ENCODE assay signal across 10 cellular contexts in genomic region chr2:37647941-37648315, GRCh38. TPM values are rescaled to one million over a fixed set of nuclear protein-coding genes. Genes with fewer than 3 reads are reported as not detected.
DNase-seq lines count a peak whose midpoint lies in the region; ATAC-seq and TF ChIP-seq lines count a peak whose summit lies in the region.
"Had no signal": no experiment of that assay in that cellular context is flagged by ENCODE, and none has a peak within 500 bp of the region (broad histone marks: within the 10 kb centered on the region; RNA-seq: fewer than 3 reads in every experiment).

No MANE protein-coding gene starts in this region.

- H3K4me1 Mint-ChIP-seq in activated T-cell treated with anti-CD3 and anti-CD28 coated beads, Interleukin-2, amount 50 U/mL, for 24 hours (ENCODE audit: low read depth): peaks cover 95% of the 10 kb centered on the region
- H3K4me1 Mint-ChIP-seq in activated naive CD8-positive, alpha-beta T cell treated with anti-CD3 and anti-CD28 coated beads for 36 hours: peaks cover 75% of the 10 kb centered on the region

- intact Hi-C loops in aorta (cut with DNase I): no loop called here

- peak overlapping the region; percentile 94 for H3K27ac Mint-ChIP-seq in activated T-cell treated with anti-CD3 and anti-CD28 coated beads, Interleukin-2, amount 50 U/mL, for 24 hours
- peak overlapping the region; percentile 80 for H3K27ac Mint-ChIP-seq in activated naive CD8-positive, alpha-beta T cell treated with anti-CD3 and anti-CD28 coated beads for 36 hours

- WGBS in lung, 2 donors: 63 to 81% methylated on average over 2 of the region's 2 CpGs
- WGBS in suprapubic skin: 92% methylated on average over 2 of the region's 2 CpGs
- WGBS in aorta, 2 donors: 82 to 92% methylated on average over 2 of the region's 2 CpGs

- TF ChIP-seq POLR2A in suprapubic skin (IDR thresholded peaks at IDR 0.05): no peak

- H3K9me3 ChIP-seq in lung (ENCODE audit: control insufficient read depth in 2 of 2, insufficient read depth in 1 of 2, low read length in 1 of 2) (no peaks in the 10 kb centered on the region), suprapubic skin (no peaks in the 10 kb centered on the region), aorta (ENCODE audit: control insufficient read depth, low read length) (no peaks in the 10 kb centered on the region)

- H3K27ac ChIP-seq in lung (ENCODE audit: low read depth in 1 of 2, low read length in 1 of 2) (peak overlapping the region; percentile 71), suprapubic skin (peak overlapping the region; percentile 50), aorta (ENCODE audit: low read depth in 1 of 2, low read length in 2 of 2) (peak overlapping the region in 1 of 2 donors; percentile 14)
- H3K27ac ChIP-seq: SK-N-MC had no signal

- H3K4me3 Mint-ChIP-seq in activated T-cell treated with anti-CD3 and anti-CD28 coated beads, Interleukin-2, amount 50 U/mL, for 24 hours: no peak overlapping the region
- no peak overlapping the region for H3K4me3 Mint-ChIP-seq in activated naive CD8-positive, alpha-beta T cell treated with anti-CD3 and anti-CD28 coated beads for 36 hours
- H3K4me3 Mint-ChIP-seq: neural crest cell had no signal

- TF ChIP-seq CTCF in lung (IDR thresholded peaks at IDR 0.05; ENCODE audit: control extremely low read depth, extremely low read depth) (no peak), suprapubic skin (IDR thresholded peaks at IDR 0.05) (no peak)

- H3K27me3 ChIP-seq in lung (ENCODE audit: control insufficient read depth, insufficient read depth) (no peaks in the 10 kb centered on the region), suprapubic skin (no peaks in the 10 kb centered on the region), aorta (ENCODE audit: control insufficient read depth in 1 of 2, insufficient read depth in 2 of 2, low read length in 1 of 2) (no peaks in the 10 kb centered on the region)

- no peak for ATAC-seq in lung (ENCODE audit: insufficient read depth, low FRiP score)
- ATAC-seq in GM19035 (IDR thresholded peaks at IDR 0.05; ENCODE audit: unreplicated experiment): no peak
- no peak for ATAC-seq in aorta (ENCODE audit: low FRiP score)

- H3K27me3 Mint-ChIP-seq in activated T-cell treated with anti-CD3 and anti-CD28 coated beads, Interleukin-2, amount 50 U/mL, for 24 hours: no peaks in the 10 kb centered on the region
- no peaks in the 10 kb centered on the region for H3K27me3 Mint-ChIP-seq in activated naive CD8-positive, alpha-beta T cell treated with anti-CD3 and anti-CD28 coated beads for 36 hours

- no peak for DNase-seq in activated T-cell treated with anti-CD3 and anti-CD28 coated beads, Interleukin-2, amount 50 U/mL, for 24 hours
- DNase-seq in activated T-cell treated with anti-CD3 and anti-CD28 coated beads, Interleukin-2, amount 50 U/mL, for 1 hour: no peak
- DNase-seq in activated naive CD8-positive, alpha-beta T cell treated with anti-CD3 and anti-CD28 coated beads for 36 hours: no peak
- DNase-seq in lung (ENCODE audit: low spot score) (no peak), suprapubic skin (ENCODE audit: low spot score in 2 of 2) (no peak), medulla oblongata (ENCODE audit: extremely low spot score) (no peak), aorta (no peak)

- H3K4me1 ChIP-seq in lung (ENCODE audit: control insufficient read depth in 2 of 2, insufficient read depth in 2 of 2, low read length in 2 of 2) (peaks cover 36 to 53% of the 10 kb centered on the region in 2 donors), suprapubic skin (peaks cover 17% of the 10 kb centered on the region), aorta (ENCODE audit: control insufficient read depth in 1 of 2, insufficient read depth in 2 of 2, low read length in 2 of 2) (peaks cover 0 to 6% of the 10 kb centered on the region in 2 donors)

- TF ChIP-seq EP300 in suprapubic skin (IDR thresholded peaks at IDR 0.05): no peak

- H3K9me3 Mint-ChIP-seq in activated T-cell treated with anti-CD3 and anti-CD28 coated beads, Interleukin-2, amount 50 U/mL, for 24 hours: peaks cover 12% of the 10 kb centered on the region
- H3K9me3 Mint-ChIP-seq in activated naive CD8-positive, alpha-beta T cell treated with anti-CD3 and anti-CD28 coated beads for 36 hours: peaks cover 12% of the 10 kb centered on the region

- peaks cover 93% of the 10 kb centered on the region for H3K36me3 Mint-ChIP-seq in activated T-cell treated with anti-CD3 and anti-CD28 coated beads, Interleukin-2, amount 50 U/mL, for 24 hours (ENCODE audit: low read depth)
- H3K36me3 Mint-ChIP-seq in activated naive CD8-positive, alpha-beta T cell treated with anti-CD3 and anti-CD28 coated beads for 36 hours: peaks cover 70% of the 10 kb centered on the region

- peaks cover 10 to 18% of the 10 kb centered on the region in 2 donors for H3K36me3 ChIP-seq in lung (ENCODE audit: control insufficient read depth in 2 of 2, insufficient read depth in 2 of 2, low read length in 2 of 2)
- H3K36me3 ChIP-seq in suprapubic skin: peaks cover 9% of the 10 kb centered on the region
- peaks cover 2 to 4% of the 10 kb centered on the region in 2 donors for H3K36me3 ChIP-seq in aorta (ENCODE audit: control insufficient read depth in 1 of 2, insufficient read depth in 2 of 2, low read length in 1 of 2)

- H3K4me3 ChIP-seq in lung (no peak overlapping the region), suprapubic skin (no peak overlapping the region), aorta (ENCODE audit: low read length in 2 of 2) (no peak overlapping the region)
- H3K4me3 ChIP-seq: SK-N-MC had no signal

RNA-seq across cellular contexts. Expression of gene CDC42EP3, which starts 23.5 kb away (rescaled TPM):
- 10 to 100 TPM; 18.6 to 22.2 TPM for total RNA-seq in activated naive CD8-positive, alpha-beta T cell treated with anti-CD3 and anti-CD28 coated beads for 36 hours
- total RNA-seq in lung (10 to 100 TPM; 38.7 to 59.0 TPM), suprapubic skin (10 to 100 TPM in 3 of 4 donors, 1 to 10 TPM in 1; 9.0 to 38.0 (median 23.5) TPM), aorta (10 to 100 TPM; 56.5 to 94.8 TPM)
- polyA plus RNA-seq in lung (10 to 100 TPM; 22.9 to 37.4 TPM), aorta (10 to 100 TPM; 12.6 to 26.5 TPM)
